Comparison of ENCODE assay signal across 2 cellular contexts in genomic region chr4:94385452-94385851, GRCh38. TPM values are rescaled to one million over a fixed set of nuclear protein-coding genes. Genes with fewer than 3 reads are reported as not detected.
"Had no signal": no experiment of that assay in that cellular context is flagged by ENCODE, and none has a peak within 500 bp of the region (broad histone marks: within the 10 kb centered on the region; RNA-seq: fewer than 3 reads in every experiment).

No MANE protein-coding gene starts in this region.

RNA-seq across cellular contexts. Expression of gene HPGDS, which starts 42.8 kb away (rescaled TPM):
- total RNA-seq: M059J, MCF 10A had no signal
